1 cellular context compared by ENCODE assay signal in genomic region chr1:85048296-85049064, GRCh38.
TF ChIP-seq lines count a peak whose summit lies in the region.

A gene with protein sequence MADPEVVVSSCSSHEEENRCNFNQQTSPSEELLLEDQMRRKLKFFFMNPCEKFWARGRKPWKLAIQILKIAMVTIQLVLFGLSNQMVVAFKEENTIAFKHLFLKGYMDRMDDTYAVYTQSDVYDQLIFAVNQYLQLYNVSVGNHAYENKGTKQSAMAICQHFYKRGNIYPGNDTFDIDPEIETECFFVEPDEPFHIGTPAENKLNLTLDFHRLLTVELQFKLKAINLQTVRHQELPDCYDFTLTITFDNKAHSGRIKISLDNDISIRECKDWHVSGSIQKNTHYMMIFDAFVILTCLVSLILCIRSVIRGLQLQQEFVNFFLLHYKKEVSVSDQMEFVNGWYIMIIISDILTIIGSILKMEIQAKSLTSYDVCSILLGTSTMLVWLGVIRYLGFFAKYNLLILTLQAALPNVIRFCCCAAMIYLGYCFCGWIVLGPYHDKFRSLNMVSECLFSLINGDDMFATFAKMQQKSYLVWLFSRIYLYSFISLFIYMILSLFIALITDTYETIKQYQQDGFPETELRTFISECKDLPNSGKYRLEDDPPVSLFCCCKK (minus strand): TSS chr1:85048500. CDS start chr1:85045360, 3,140 bp downstream.

TF ChIP-seq in HepG2, 621 proteins besides CTCF, POLR2A, EP300 and RAD21 (continued from another document):
- TF ChIP-seq HNRNPK (IDR thresholded peaks at IDR 0.05; ENCODE audit: low read depth, low read length, poor library complexity, severe bottlenecking) (peak; percentile 62), ZNF777 (CRISPR knock-in tag; IDR thresholded peaks at IDR 0.05) (peak; percentile 86), ELK4 (CRISPR knock-in tag; IDR thresholded peaks at IDR 0.05; ENCODE audit: borderline replicate concordance) (no peak), NFE2L1 (CRISPR knock-in tag; IDR thresholded peaks at IDR 0.05; ENCODE audit: borderline replicate concordance) (no peak), ZNF776 (CRISPR knock-in tag; IDR thresholded peaks at IDR 0.05) (peak; percentile 58; the same call in 1 of the 2 replicates), ZFP91 (CRISPR knock-in tag; IDR thresholded peaks at IDR 0.05; ENCODE audit: borderline replicate concordance) (0 out of 2 replicates have a peak, but pooled peaks have one; percentile 25), BCL6 (CRISPR knock-in tag; IDR thresholded peaks at IDR 0.05) (peak; percentile 31; the same call in 1 of the 2 replicates), ZNF276 (CRISPR knock-in tag; IDR thresholded peaks at IDR 0.05; ENCODE audit: low read depth) (no peak), HNRNPLL (IDR thresholded peaks at IDR 0.05; ENCODE audit: low read depth, low read length, poor library complexity, severe bottlenecking) (peak; percentile 35), GABPB1 (CRISPR knock-in tag; IDR thresholded peaks at IDR 0.05) (peak; percentile 22; the same call in 1 of the 2 replicates), POLR2AphosphoS5 (IDR thresholded peaks at IDR 0.05; ENCODE audit: low read depth, low read length) (no peak), ZFY (CRISPR knock-in tag; IDR thresholded peaks at IDR 0.05) (0 out of 2 replicates have a peak, but pooled peaks have one; percentile 19), ZNF687 (CRISPR knock-in tag; IDR thresholded peaks at IDR 0.05) (peak; percentile 16; the same call in 1 of the 2 replicates), ATAD3A (CRISPR knock-in tag; IDR thresholded peaks at IDR 0.05) (no peak)
